15 cellular contexts compared by ENCODE assay signal in genomic region chr14:74077401-74077800, GRCh38. TPM values are rescaled to one million over a fixed set of nuclear protein-coding genes. Genes with fewer than 3 reads are reported as not detected.
DNase-seq lines count a peak whose midpoint lies in the region; ATAC-seq and TF ChIP-seq lines count a peak whose summit lies in the region.
"Had no signal": no experiment of that assay in that cellular context is flagged by ENCODE, and none has a peak within 500 bp of the region (broad histone marks: within the 10 kb centered on the region; RNA-seq: fewer than 3 reads in every experiment).

No MANE protein-coding gene starts in this region.

- CTCF ChIA-PET in activated CD8-positive, alpha-beta memory T cell treated with anti-CD3 and anti-CD28 coated beads, Interleukin-2, amount 10 ng/mL, durations not matched to agents 7 days and 5 days (lab: Charles Lee): interaction anchor here (1.2 kb wide), 1 partner anchor 9 kb away, joined by 6 read pairs; no protein-coding TSS in a partner anchor

- H3K36me3 ChIP-seq in neural progenitor cell (no peaks in the 10 kb centered on the region), hepatocyte (replicated peaks; ENCODE audit: insufficient read depth, low read depth) (no peaks in the 10 kb centered on the region)

- no peaks in the 10 kb centered on the region for H3K27me3 Mint-ChIP-seq in activated CD8-positive, alpha-beta memory T cell treated with anti-CD3 and anti-CD28 coated beads, Interleukin-2, amount 10 ng/mL, durations not matched to agents 7 days and 5 days
- H3K27me3 Mint-ChIP-seq in brain (no peaks in the 10 kb centered on the region), neural progenitor cell (ENCODE audit: insufficient read depth, low read depth) (no peaks in the 10 kb centered on the region)
- H3K27me3 Mint-ChIP-seq: CD4-positive, CD25-positive, alpha-beta regulatory T cell had no signal

- H3K79me2 ChIP-seq in neural progenitor cell (ENCODE audit: low read depth) (peaks cover 55% of the 10 kb centered on the region), hepatocyte (peaks cover 8% of the 10 kb centered on the region)

- H3K27ac ChIP-seq in neural progenitor cell (peak overlapping the region; percentile 83), hepatocyte (no peak overlapping the region)
- H3K27ac ChIP-seq: BLaER1 treated with 17β-estradiol and CSF1 and Interleukin-3, amounts not matched to agents 10 nM and 100 nM had no signal

- H2AFZ ChIP-seq in neural progenitor cell (replicated peaks) (no peak overlapping the region), hepatocyte (no peak overlapping the region)

- H3K27ac Mint-ChIP-seq in activated CD8-positive, alpha-beta memory T cell treated with anti-CD3 and anti-CD28 coated beads, Interleukin-2, amount 10 ng/mL, durations not matched to agents 7 days and 5 days: no peak overlapping the region
- H3K27ac Mint-ChIP-seq in brain: peak overlapping the region in 3 of 5 experiments; percentile 43 to 84 (median 46)
- peak overlapping the region; percentile 46 for H3K27ac Mint-ChIP-seq in neural progenitor cell

- H3F3A ChIP-seq in neural progenitor cell (ENCODE audit: low read depth): peaks cover 19% of the 10 kb centered on the region

- TF ChIP-seq CTCF in brain (conservative IDR thresholded peaks at IDR 0.05) (no peak), neural progenitor cell (IDR thresholded peaks at IDR 0.05) (no peak), hepatocyte (IDR thresholded peaks at IDR 0.05; ENCODE audit: poor library complexity) (no peak)

- no peak for ATAC-seq in activated CD8-positive, alpha-beta memory T cell treated with anti-CD3 and anti-CD28 coated beads, Interleukin-2, amount 10 ng/mL, durations not matched to agents 7 days and 5 days

- H3K9me3 ChIP-seq in neural progenitor cell (ENCODE audit: low read depth): no peaks in the 10 kb centered on the region
- no peaks in the 10 kb centered on the region for H3K9me3 ChIP-seq in hepatocyte (ENCODE audit: low read depth)
- H3K9me3 ChIP-seq: BLaER1 treated with 17β-estradiol and CSF1 and Interleukin-3, amounts not matched to agents 10 nM and 100 nM had no signal

- H3K4me3 Mint-ChIP-seq in activated CD8-positive, alpha-beta memory T cell treated with anti-CD3 and anti-CD28 coated beads, Interleukin-2, amount 10 ng/mL, durations not matched to agents 7 days and 5 days: no peak overlapping the region
- no peak overlapping the region for H3K4me3 Mint-ChIP-seq in brain
- no peak overlapping the region for H3K4me3 Mint-ChIP-seq in neural progenitor cell
- H3K4me3 Mint-ChIP-seq: CD4-positive, CD25-positive, alpha-beta regulatory T cell had no signal

- peaks cover 17% of the 10 kb centered on the region for H3K4me1 ChIP-seq in neural progenitor cell
- no peaks in the 10 kb centered on the region for H3K4me1 ChIP-seq in hepatocyte (ENCODE audit: insufficient read depth)
- H3K4me1 ChIP-seq: BLaER1 treated with 17β-estradiol and CSF1 and Interleukin-3, amounts not matched to agents 10 nM and 100 nM had no signal

- DNase-seq in activated CD8-positive, alpha-beta memory T cell treated with anti-CD3 and anti-CD28 coated beads, Interleukin-2, amount 10 ng/mL, durations not matched to agents 7 days and 5 days: peak; percentile 12
- no peak for DNase-seq in activated CD8-positive, alpha-beta memory T cell treated with anti-CD3 and anti-CD28 coated beads, Interleukin-2, amount 50 U/mL, for 4 hours
- peak; percentile 83 for DNase-seq in neural progenitor cell (ENCODE audit: low spot score)
- no peak for DNase-seq in hepatocyte (ENCODE audit: low spot score)
- DNase-seq in GOT3 (lab: John Stamatoyannopoulos, UW): no peak
- no peak for DNase-seq in NOMO-1 treated with dmso at 0.1 percent for 144 hours (lab: John Stamatoyannopoulos, UW; ENCODE audit: unreplicated experiment)
- no peak for DNase-seq in middle frontal gyrus (ENCODE audit: extremely low spot score, low spot score)
- DNase-seq: ACHN; Calu3; CD4-positive, CD25-positive, alpha-beta regulatory T cell; DMS79 treated with DMSO at 0.1 percent for 48 hours; EL; HCEC 1CT had no signal

- peaks cover 5% of the 10 kb centered on the region for H4K20me1 ChIP-seq in neural progenitor cell (ENCODE audit: low read depth)
- no peaks in the 10 kb centered on the region for H4K20me1 ChIP-seq in hepatocyte (ENCODE audit: insufficient read depth, poor library complexity, severe bottlenecking)
- H4K20me1 ChIP-seq: BLaER1 treated with 17β-estradiol and CSF1 and Interleukin-3, amounts not matched to agents 10 nM and 100 nM had no signal

- H3K4me2 ChIP-seq in neural progenitor cell: peak overlapping the region; percentile 80
- H3K4me2 ChIP-seq in hepatocyte: no peak overlapping the region
- H3K4me2 ChIP-seq: BLaER1 treated with 17β-estradiol and CSF1 and Interleukin-3, amounts not matched to agents 10 nM and 100 nM had no signal

- H3K27me3 ChIP-seq in neural progenitor cell (no peaks in the 10 kb centered on the region), hepatocyte (no peaks in the 10 kb centered on the region)
- H3K27me3 ChIP-seq: BLaER1 treated with 17β-estradiol and CSF1 and Interleukin-3, amounts not matched to agents 10 nM and 100 nM had no signal

- no peaks in the 10 kb centered on the region for H3K9me2 ChIP-seq in hepatocyte (replicated peaks; ENCODE audit: insufficient read depth)

- peaks cover 2% of the 10 kb centered on the region for H3K4me1 Mint-ChIP-seq in activated CD8-positive, alpha-beta memory T cell treated with anti-CD3 and anti-CD28 coated beads, Interleukin-2, amount 10 ng/mL, durations not matched to agents 7 days and 5 days
- H3K4me1 Mint-ChIP-seq in brain: no peaks in the 10 kb centered on the region
- peaks cover 13% of the 10 kb centered on the region for H3K4me1 Mint-ChIP-seq in neural progenitor cell

- WGBS in hepatocyte (ENCODE audit: low lambda C conversion rate, missing lambda C conversion rate): 50% methylated on average over 1 of the region's 1 CpG

- H3K36me3 Mint-ChIP-seq in activated CD8-positive, alpha-beta memory T cell treated with anti-CD3 and anti-CD28 coated beads, Interleukin-2, amount 10 ng/mL, durations not matched to agents 7 days and 5 days: no peaks in the 10 kb centered on the region
- H3K36me3 Mint-ChIP-seq in brain (peaks cover 11% of the 10 kb centered on the region), neural progenitor cell (peaks cover 12% of the 10 kb centered on the region)

- H3K4me3 ChIP-seq in neural progenitor cell (peak overlapping the region; percentile 37), hepatocyte (no peak overlapping the region)
- H3K4me3 ChIP-seq: BLaER1 treated with 17β-estradiol and CSF1 and Interleukin-3, amounts not matched to agents 10 nM and 100 nM had no signal

- no peaks in the 10 kb centered on the region for H3K9me3 Mint-ChIP-seq in activated CD8-positive, alpha-beta memory T cell treated with anti-CD3 and anti-CD28 coated beads, Interleukin-2, amount 10 ng/mL, durations not matched to agents 7 days and 5 days (ENCODE audit: low read depth)
- H3K9me3 Mint-ChIP-seq in brain: no peaks in the 10 kb centered on the region
- peaks cover 8% of the 10 kb centered on the region for H3K9me3 Mint-ChIP-seq in neural progenitor cell
- H3K9me3 Mint-ChIP-seq: CD4-positive, CD25-positive, alpha-beta regulatory T cell had no signal

- no peak overlapping the region for H3K9ac ChIP-seq in neural progenitor cell
- H3K9ac ChIP-seq: BLaER1 treated with 17β-estradiol and CSF1 and Interleukin-3, amounts not matched to agents 10 nM and 100 nM had no signal

RNA-seq across cellular contexts. Expression of gene ALDH6A1, which starts 6.9 kb away (rescaled TPM):
- 10 to 100 TPM; 13.8 to 15.5 TPM for total RNA-seq in activated CD8-positive, alpha-beta memory T cell treated with anti-CD3 and anti-CD28 coated beads, Interleukin-2, amount 10 ng/mL, durations not matched to agents 7 days and 5 days
- polyA plus RNA-seq in brain (ENCODE audit: insufficient read depth, low read depth, low replicate concordance) (54.6 TPM), hepatocyte (66.5 and 76.8 TPM in 2 replicates)
- total RNA-seq in neural progenitor cell (ENCODE audit: low replicate concordance) (52.0 and 64.0 TPM in 2 replicates), hepatocyte (72.9 and 83.8 TPM in 2 replicates)

RNA-seq across cellular contexts. Expression of gene LIN52, which starts 7.4 kb away (rescaled TPM):
- 10 to 100 TPM; 18.3 to 20.1 TPM for total RNA-seq in activated CD8-positive, alpha-beta memory T cell treated with anti-CD3 and anti-CD28 coated beads, Interleukin-2, amount 10 ng/mL, durations not matched to agents 7 days and 5 days
- polyA plus RNA-seq in brain (ENCODE audit: insufficient read depth, low read depth, low replicate concordance) (9.0 TPM), hepatocyte (13.5 and 13.7 TPM in 2 replicates)
- total RNA-seq in neural progenitor cell (ENCODE audit: low replicate concordance) (16.4 and 25.7 TPM in 2 replicates), hepatocyte (14.3 and 14.4 TPM in 2 replicates)

RNA-seq across cellular contexts. Expression of gene BBOF1, which starts 58.3 kb away (rescaled TPM):
- total RNA-seq in activated CD8-positive, alpha-beta memory T cell treated with anti-CD3 and anti-CD28 coated beads, Interleukin-2, amount 10 ng/mL, durations not matched to agents 7 days and 5 days: 1 to 10 TPM in 1 of 2 experiments, under 1 TPM in 1; 0.87 to 1.1 TPM
- 4.9 TPM for polyA plus RNA-seq in brain (ENCODE audit: insufficient read depth, low read depth, low replicate concordance)
- total RNA-seq in neural progenitor cell (ENCODE audit: low replicate concordance): 2.0 and 4.6 TPM in 2 replicates
- total RNA-seq in hepatocyte: 6.1 and 7.1 TPM in 2 replicates
- 3.9 and 4.1 TPM in 2 replicates for polyA plus RNA-seq in hepatocyte

RNA-seq across cellular contexts. Expression of gene ENTPD5, which starts 58.3 kb away (rescaled TPM):
- 10 to 100 TPM; 13.1 to 18.4 TPM for total RNA-seq in activated CD8-positive, alpha-beta memory T cell treated with anti-CD3 and anti-CD28 coated beads, Interleukin-2, amount 10 ng/mL, durations not matched to agents 7 days and 5 days
- 10.8 TPM for polyA plus RNA-seq in brain (ENCODE audit: insufficient read depth, low read depth, low replicate concordance)
- 12.7 and 13.4 TPM in 2 replicates for total RNA-seq in neural progenitor cell (ENCODE audit: low replicate concordance)
- 57.2 and 71.0 TPM in 2 replicates for total RNA-seq in hepatocyte
- polyA plus RNA-seq in hepatocyte: 18.5 and 25.1 TPM in 2 replicates

Comparison
In these comparisons a context has a peak if more than half of its experiments do, and no peak if none do; other contexts are left out.
1. DNase-seq: peak in activated CD8-positive, alpha-beta memory T cell treated with anti-CD3 and anti-CD28 coated beads, Interleukin-2, amount 10 ng/mL, durations not matched to agents 7 days and 5 days (single experiment) and neural progenitor cell (single experiment); none in activated CD8-positive, alpha-beta memory T cell treated with anti-CD3 and anti-CD28 coated beads, Interleukin-2, amount 50 U/mL, for 4 hours (single experiment), hepatocyte (single experiment), GOT3 (single experiment), NOMO-1 treated with dmso at 0.1 percent for 144 hours (single experiment) and middle frontal gyrus (single experiment).